ENCODE assay signal across 15 cellular contexts in the genomic region with DNA sequence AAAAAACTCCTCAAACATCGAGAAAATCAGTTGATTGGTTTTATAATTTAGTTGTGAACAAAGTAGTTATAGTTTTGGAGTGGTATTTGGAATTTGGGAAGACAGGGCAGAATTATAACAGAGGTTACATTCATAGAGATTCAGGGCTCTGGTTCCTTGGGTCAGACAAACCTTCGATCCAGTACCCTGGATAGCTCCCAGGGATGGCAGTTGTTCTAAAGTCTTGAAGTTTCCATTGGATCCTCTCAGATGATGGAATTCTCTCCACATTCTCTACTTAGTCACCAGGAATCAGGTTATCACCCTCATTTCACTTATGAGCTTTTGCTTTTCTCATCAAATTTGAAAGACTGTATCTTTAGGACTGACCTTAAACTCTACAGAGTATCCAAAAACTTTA.
DNase-seq lines count a peak whose midpoint lies in the region; ATAC-seq and TF ChIP-seq lines count a peak whose summit lies in the region.
"Had no signal": no experiment of that assay in that cellular context is flagged by ENCODE, and none has a peak within 500 bp of the region (broad histone marks: within the 10 kb centered on the region; RNA-seq: fewer than 3 reads in every experiment).

No MANE protein-coding gene starts in this region.

- H3K4me1 ChIP-seq in SJCRH30 (no peaks in the 10 kb centered on the region), uterus (no peaks in the 10 kb centered on the region)
- H3K4me1 ChIP-seq: heart right ventricle had no signal

- no peak for TF ChIP-seq POLR2A in uterus (IDR thresholded peaks at IDR 0.05)

- no peak overlapping the region for H3K27ac ChIP-seq in SJCRH30
- H3K27ac ChIP-seq in uterus: no peak overlapping the region
- H3K27ac ChIP-seq: heart right ventricle had no signal

- DNase-seq in HCEC 1CT (peak; percentile 30), SJCRH30 (peak; percentile 33 to 59), fibroblast of peridontal ligament (ENCODE audit: extremely low read depth) (peak; percentile 59), neural crest cell (ENCODE audit: low read depth, low spot score) (peak; percentile 24), NCI-H526 treated with DMSO at 0.1 percent for 48 hours (lab: John Stamatoyannopoulos, UW) (no peak), uterus (no peak), pons (ENCODE audit: low spot score) (no peak)
- DNase-seq in stimulated activated effector memory CD8-positive, alpha-beta T cell treated with anti-CD3 and anti-CD28 coated beads, Interleukin-12 subunit alpha, Interleukin-12 subunit beta, amount 100 ng/mL, for 72 hours (ENCODE audit: low spot score in 2 of 2): no peak
- DNase-seq: activated CD4-positive, alpha-beta memory T cell treated with anti-CD3 and anti-CD28 coated beads for 36 hours; activated naive CD4-positive, alpha-beta T cell treated with anti-CD3 and anti-CD28 coated beads for 36 hours; CD8-positive, alpha-beta T cell; cortex of kidney; heart right ventricle; midbrain; retina had no signal

- no peak for TF ChIP-seq CTCF in neural crest cell (conservative IDR thresholded peaks at IDR 0.05)
- TF ChIP-seq CTCF in uterus (IDR thresholded peaks at IDR 0.05): no peak

- intact Hi-C loops in uterus (cut with DNase I; ENCODE audit: low total_unique reads): no loop called here

- no peak overlapping the region for H3K4me3 ChIP-seq in SJCRH30
- no peak overlapping the region for H3K4me3 ChIP-seq in uterus
- H3K4me3 ChIP-seq: heart right ventricle had no signal

- H3K4me1 Mint-ChIP-seq in neural crest cell: no peaks in the 10 kb centered on the region
- H3K4me1 Mint-ChIP-seq in stimulated activated effector memory CD8-positive, alpha-beta T cell treated with anti-CD3 and anti-CD28 coated beads, Interleukin-12 subunit alpha, Interleukin-12 subunit beta, amount 100 ng/mL, for 72 hours: no peaks in the 10 kb centered on the region

- no peak for ATAC-seq in stimulated activated effector memory CD8-positive, alpha-beta T cell treated with anti-CD3 and anti-CD28 coated beads, Interleukin-12 subunit alpha, Interleukin-12 subunit beta, amount 100 ng/mL, for 72 hours
- ATAC-seq: CD8-positive, alpha-beta T cell; heart right ventricle had no signal

- H3K36me3 Mint-ChIP-seq in neural crest cell (ENCODE audit: low read depth): no peaks in the 10 kb centered on the region
- no peaks in the 10 kb centered on the region for H3K36me3 Mint-ChIP-seq in stimulated activated effector memory CD8-positive, alpha-beta T cell treated with anti-CD3 and anti-CD28 coated beads, Interleukin-12 subunit alpha, Interleukin-12 subunit beta, amount 100 ng/mL, for 72 hours
- H3K36me3 Mint-ChIP-seq: activated CD4-positive, alpha-beta memory T cell treated with anti-CD3 and anti-CD28 coated beads for 36 hours; CD8-positive, alpha-beta T cell had no signal

- H3K27me3 ChIP-seq in SJCRH30: no peaks in the 10 kb centered on the region
- no peaks in the 10 kb centered on the region for H3K27me3 ChIP-seq in uterus
- H3K27me3 ChIP-seq: heart right ventricle had no signal

- H3K27me3 Mint-ChIP-seq in neural crest cell (ENCODE audit: low read depth): peaks cover 4% of the 10 kb centered on the region
- H3K27me3 Mint-ChIP-seq: activated CD4-positive, alpha-beta memory T cell treated with anti-CD3 and anti-CD28 coated beads for 36 hours had no signal

- H3K27ac Mint-ChIP-seq in neural crest cell (ENCODE audit: unreplicated experiment): no peak overlapping the region
- no peak overlapping the region for H3K27ac Mint-ChIP-seq in stimulated activated effector memory CD8-positive, alpha-beta T cell treated with anti-CD3 and anti-CD28 coated beads, Interleukin-12 subunit alpha, Interleukin-12 subunit beta, amount 100 ng/mL, for 72 hours
- H3K27ac Mint-ChIP-seq: activated CD4-positive, alpha-beta memory T cell treated with anti-CD3 and anti-CD28 coated beads for 36 hours; activated naive CD4-positive, alpha-beta T cell treated with anti-CD3 and anti-CD28 coated beads for 36 hours; CD8-positive, alpha-beta T cell had no signal

- no peak overlapping the region for H3K4me3 Mint-ChIP-seq in neural crest cell
- H3K4me3 Mint-ChIP-seq in stimulated activated effector memory CD8-positive, alpha-beta T cell treated with anti-CD3 and anti-CD28 coated beads, Interleukin-12 subunit alpha, Interleukin-12 subunit beta, amount 100 ng/mL, for 72 hours: no peak overlapping the region
- H3K4me3 Mint-ChIP-seq: activated CD4-positive, alpha-beta memory T cell treated with anti-CD3 and anti-CD28 coated beads for 36 hours; activated naive CD4-positive, alpha-beta T cell treated with anti-CD3 and anti-CD28 coated beads for 36 hours; CD8-positive, alpha-beta T cell had no signal

- H3K36me3 ChIP-seq in SJCRH30 (no peaks in the 10 kb centered on the region), uterus (no peaks in the 10 kb centered on the region)
- H3K36me3 ChIP-seq: heart right ventricle had no signal

- no peaks in the 10 kb centered on the region for H3K9me3 Mint-ChIP-seq in neural crest cell
- H3K9me3 Mint-ChIP-seq in stimulated activated effector memory CD8-positive, alpha-beta T cell treated with anti-CD3 and anti-CD28 coated beads, Interleukin-12 subunit alpha, Interleukin-12 subunit beta, amount 100 ng/mL, for 72 hours: peaks cover 9% of the 10 kb centered on the region
- H3K9me3 Mint-ChIP-seq: activated CD4-positive, alpha-beta memory T cell treated with anti-CD3 and anti-CD28 coated beads for 36 hours; activated naive CD4-positive, alpha-beta T cell treated with anti-CD3 and anti-CD28 coated beads for 36 hours; CD8-positive, alpha-beta T cell had no signal

- H3K9me3 ChIP-seq in SJCRH30 (replicated peaks) (no peaks in the 10 kb centered on the region; the same call in 1 of the 2 replicates), uterus (no peaks in the 10 kb centered on the region)
- H3K9me3 ChIP-seq: heart right ventricle had no signal

Comparison
In these comparisons a context has a peak if more than half of its experiments do, and no peak if none do; other contexts are left out.
1. DNase-seq: peak in HCEC 1CT (single experiment), SJCRH30 (2 of 2), fibroblast of peridontal ligament (single experiment) and neural crest cell (single experiment); none in stimulated activated effector memory CD8-positive, alpha-beta T cell treated with anti-CD3 and anti-CD28 coated beads, Interleukin-12 subunit alpha, Interleukin-12 subunit beta, amount 100 ng/mL, for 72 hours (0 of 2), NCI-H526 treated with DMSO at 0.1 percent for 48 hours (single experiment), uterus (0 of 2) and pons (single experiment).